In genomic region chr2:23603156-23603555, GRCh38 we compare ENCODE assay signal across 13 cellular contexts.
"Had no signal": no experiment of that assay in that cellular context is flagged by ENCODE, and none has a peak within 500 bp of the region (broad histone marks: within the 10 kb centered on the region; RNA-seq: fewer than 3 reads in every experiment).

No MANE protein-coding gene starts in this region.

- H3K9me3 ChIP-seq: thoracic aorta had no signal

- ATAC-seq: activated CD4-positive, CD25-positive, alpha-beta regulatory T cell treated with anti-CD3 and anti-CD28 coated beads, Interleukin-2, amount 50 U/mL, for 24 hours; activated T-helper 17 cell treated with anti-CD3 and anti-CD28 coated beads, Interleukin-2, amount 50 U/mL, for 72 hours; left lung; stimulated activated naive CD8-positive, alpha-beta T cell treated with anti-CD3 and anti-CD28 coated beads, Interleukin-15, amount 100 ng/mL, for 72 hours had no signal

- H3K27ac ChIP-seq: dorsolateral prefrontal cortex, left lung, thoracic aorta had no signal

- H3K4me1 ChIP-seq: left lung had no signal

- H3K36me3 ChIP-seq: left lung, thoracic aorta had no signal

- H3K27me3 ChIP-seq: dorsolateral prefrontal cortex, left lung had no signal

- H3K4me3 ChIP-seq: dorsolateral prefrontal cortex, left lung, thoracic aorta had no signal

- H3K27me3 Mint-ChIP-seq: activated naive CD4-positive, alpha-beta T cell treated with anti-CD3 and anti-CD28 coated beads, Interleukin-2, amount 10 ng/mL, durations not matched to agents 7 days and 5 days; activated T-helper 17 cell treated with anti-CD3 and anti-CD28 coated beads, Interleukin-2, amount 50 U/mL, for 72 hours; stimulated activated naive CD8-positive, alpha-beta T cell treated with anti-CD3 and anti-CD28 coated beads, Interleukin-15, amount 100 ng/mL, for 72 hours had no signal

- H3K4me1 Mint-ChIP-seq: activated naive CD4-positive, alpha-beta T cell treated with anti-CD3 and anti-CD28 coated beads, Interleukin-2, amount 10 ng/mL, durations not matched to agents 7 days and 5 days; activated T-helper 17 cell treated with anti-CD3 and anti-CD28 coated beads, Interleukin-2, amount 50 U/mL, for 72 hours; memory B cell; stimulated activated naive CD8-positive, alpha-beta T cell treated with anti-CD3 and anti-CD28 coated beads, Interleukin-15, amount 100 ng/mL, for 72 hours had no signal

- DNase-seq: activated naive CD4-positive, alpha-beta T cell treated with anti-CD3 and anti-CD28 coated beads, Interleukin-2, amount 10 ng/mL, durations not matched to agents 7 days and 5 days; activated T-cell treated with anti-CD3 and anti-CD28 coated beads for 4 hours; erythroblast; hippocampal formation; stimulated activated naive CD8-positive, alpha-beta T cell treated with anti-CD3 and anti-CD28 coated beads, Interleukin-15, amount 100 ng/mL, for 72 hours; T-helper 1 cell; T1000 had no signal

- H3K4me3 Mint-ChIP-seq: activated naive CD4-positive, alpha-beta T cell treated with anti-CD3 and anti-CD28 coated beads, Interleukin-2, amount 10 ng/mL, durations not matched to agents 7 days and 5 days; activated T-helper 17 cell treated with anti-CD3 and anti-CD28 coated beads, Interleukin-2, amount 50 U/mL, for 72 hours; memory B cell; stimulated activated naive CD8-positive, alpha-beta T cell treated with anti-CD3 and anti-CD28 coated beads, Interleukin-15, amount 100 ng/mL, for 72 hours had no signal

- H3K9me3 Mint-ChIP-seq: activated T-helper 17 cell treated with anti-CD3 and anti-CD28 coated beads, Interleukin-2, amount 50 U/mL, for 72 hours had no signal

- H3K36me3 Mint-ChIP-seq: activated naive CD4-positive, alpha-beta T cell treated with anti-CD3 and anti-CD28 coated beads, Interleukin-2, amount 10 ng/mL, durations not matched to agents 7 days and 5 days had no signal

- H3K27ac Mint-ChIP-seq: activated naive CD4-positive, alpha-beta T cell treated with anti-CD3 and anti-CD28 coated beads, Interleukin-2, amount 10 ng/mL, durations not matched to agents 7 days and 5 days; activated T-helper 17 cell treated with anti-CD3 and anti-CD28 coated beads, Interleukin-2, amount 50 U/mL, for 72 hours; memory B cell; stimulated activated naive CD8-positive, alpha-beta T cell treated with anti-CD3 and anti-CD28 coated beads, Interleukin-15, amount 100 ng/mL, for 72 hours had no signal
